Comparison of ENCODE assay signal across 25 cellular contexts in genomic region chr4:88939697-88940096, GRCh38.
DNase-seq lines count a peak whose midpoint lies in the region; ATAC-seq and TF ChIP-seq lines count a peak whose summit lies in the region.
"Had no signal": no experiment of that assay in that cellular context is flagged by ENCODE, and none has a peak within 500 bp of the region (broad histone marks: within the 10 kb centered on the region; RNA-seq: fewer than 3 reads in every experiment).

No MANE protein-coding gene starts in this region.

- H3K27me3 Mint-ChIP-seq in CD4-positive, alpha-beta memory T cell: no peaks in the 10 kb centered on the region
- H3K27me3 Mint-ChIP-seq: B cell had no signal

- ATAC-seq in Right ventricle myocardium superior (ENCODE audit: poor library complexity): no peak
- ATAC-seq: foreskin keratinocyte, left lobe of liver had no signal

- intact Hi-C loops in CD4-positive, alpha-beta memory T cell (cut with micrococcal nuclease): no loop called here
- intact Hi-C loops in Right ventricle myocardium superior (cut with DNase I): no loop called here

- H3K4me3 ChIP-seq in CD4-positive, alpha-beta memory T cell (ENCODE audit: low read length in 2 of 2): no peak overlapping the region
- H3K4me3 ChIP-seq in astrocyte of the spinal cord (ENCODE audit: low read depth, low read length) (no peak overlapping the region), suprapubic skin (no peak overlapping the region)
- H3K4me3 ChIP-seq: hepatocyte, skin epidermis, transverse colon had no signal

- no peaks in the 10 kb centered on the region for H3K27me3 ChIP-seq in CD4-positive, alpha-beta memory T cell (ENCODE audit: insufficient read depth, low read length)
- H3K27me3 ChIP-seq in suprapubic skin: no peaks in the 10 kb centered on the region
- H3K27me3 ChIP-seq: foreskin keratinocyte, hepatocyte, transverse colon had no signal

- peaks cover 27% of the 10 kb centered on the region for H3K4me1 ChIP-seq in CD4-positive, alpha-beta memory T cell (ENCODE audit: insufficient read depth, low read length)
- peaks cover 5% of the 10 kb centered on the region for H3K4me1 ChIP-seq in suprapubic skin
- H3K4me1 ChIP-seq: transverse colon had no signal

- CTCF ChIA-PET in CD4-positive, alpha-beta memory T cell (lab: Charles Lee; ENCODE audit: partially characterized antibody): interaction anchor here (1.1 kb wide), 1 partner anchor 10 kb away, joined by 4 read pairs; no protein-coding TSS in a partner anchor

- no peak for TF ChIP-seq CTCF in astrocyte of the spinal cord (IDR thresholded peaks at IDR 0.05; ENCODE audit: low read depth, low read length)
- no peak for TF ChIP-seq CTCF in suprapubic skin (IDR thresholded peaks at IDR 0.05)

- no peaks in the 10 kb centered on the region for H3K9me3 Mint-ChIP-seq in CD4-positive, alpha-beta memory T cell
- H3K9me3 Mint-ChIP-seq: central memory CD8-positive, alpha-beta T cell had no signal

- no peaks in the 10 kb centered on the region for H3K36me3 ChIP-seq in CD4-positive, alpha-beta memory T cell (ENCODE audit: insufficient read depth, low read length)
- H3K36me3 ChIP-seq in suprapubic skin: no peaks in the 10 kb centered on the region
- H3K36me3 ChIP-seq: transverse colon had no signal

- peak overlapping the region in 2 of 8 donors; percentile 1 to 45 for H3K4me3 Mint-ChIP-seq in CD4-positive, alpha-beta memory T cell
- H3K4me3 Mint-ChIP-seq: B cell; central memory CD8-positive, alpha-beta T cell had no signal

- no peak for TF ChIP-seq EP300 in suprapubic skin (IDR thresholded peaks at IDR 0.05)

- H3K36me3 Mint-ChIP-seq in CD4-positive, alpha-beta memory T cell: no peaks in the 10 kb centered on the region

- in situ Hi-C loops in astrocyte of the spinal cord (cut with HindIII; ENCODE audit: low sequenced_read_pairs): no loop called here

- H3K4me1 Mint-ChIP-seq in CD4-positive, alpha-beta memory T cell: peaks cover 16 to 33% (median 26%) of the 10 kb centered on the region in 4 donors
- H3K4me1 Mint-ChIP-seq: B cell had no signal

- H3K9me3 ChIP-seq in CD4-positive, alpha-beta memory T cell (ENCODE audit: control insufficient read depth in 1 of 2, low read length in 2 of 2): no peaks in the 10 kb centered on the region
- H3K9me3 ChIP-seq in suprapubic skin: no peaks in the 10 kb centered on the region
- H3K9me3 ChIP-seq: SK-N-SH, transverse colon had no signal

- peak overlapping the region in 6 of 7 donors; percentile 3 to 88 (median 54) for H3K27ac Mint-ChIP-seq in CD4-positive, alpha-beta memory T cell
- H3K27ac Mint-ChIP-seq: B cell had no signal

- H3K27ac ChIP-seq in CD4-positive, alpha-beta memory T cell (ENCODE audit: low read depth, low read length): no peak overlapping the region
- no peak overlapping the region for H3K27ac ChIP-seq in suprapubic skin
- H3K27ac ChIP-seq: foreskin keratinocyte, hepatocyte, RWPE1, skin epidermis, transverse colon had no signal

- TF ChIP-seq POLR2A in suprapubic skin (IDR thresholded peaks at IDR 0.05): no peak

- DNase-seq in CD4-positive, alpha-beta memory T cell: no peak
- DNase-seq in HS-27A (ENCODE audit: low read depth) (peak; percentile 40), astrocyte of the spinal cord (ENCODE audit: low read depth, low spot score) (peak; percentile 67), iris pigment epithelial cell (ENCODE audit: low read depth) (peak; percentile 71), Right ventricle myocardium superior (no peak), islet precursor cell (no peak), suprapubic skin (ENCODE audit: low spot score in 2 of 2) (no peak)
- DNase-seq: activated CD4-positive, alpha-beta T cell treated with anti-CD3 and anti-CD28 coated beads, Interleukin-2, amount 50 U/mL, for 4 hours; activated CD8-positive, alpha-beta memory T cell treated with anti-CD3 and anti-CD28 coated beads, Interleukin-2, amount 50 U/mL, for 4 hours; amniotic stem cell; DMS53; foreskin keratinocyte; GOT3; Karpas-422; NCI-H1092 treated with DMSO at 0.1 percent for 48 hours; NCI-H1930; NCI-H82; SK-N-SH; transverse colon had no signal

- WGBS in suprapubic skin: 75% methylated on average over 3 of the region's 3 CpGs

- POLR2A ChIA-PET in CD4-positive, alpha-beta memory T cell (lab: Charles Lee; ENCODE audit: partially characterized antibody): no interaction called here

Comparison
In these comparisons a context has a peak if more than half of its experiments do, and no peak if none do; other contexts are left out.
1. DNase-seq: peak in HS-27A (single experiment), astrocyte of the spinal cord (single experiment) and iris pigment epithelial cell (single experiment); none in CD4-positive, alpha-beta memory T cell (0 of 5), Right ventricle myocardium superior (single experiment), islet precursor cell (single experiment) and suprapubic skin (0 of 2).